7 cellular contexts compared by ENCODE assay signal in genomic region chr1:68120136-68120791, GRCh38.
DNase-seq lines count a peak whose midpoint lies in the region; ATAC-seq lines count a peak whose summit lies in the region.

No MANE protein-coding gene starts in this region.

- in situ Hi-C loops in G401 (cut with HindIII; ENCODE audit: low sequenced_read_pairs), result no loop called here

- DNase-seq in G401 (ENCODE audit: low spot score) (peak; percentile 72), NCI-H82 (lab: John Stamatoyannopoulos, UW) (peak; percentile 81), astrocyte of the hippocampus (ENCODE audit: low read depth, low spot score) (peak; percentile 90), iPS-NIHi11 (ENCODE audit: low spot score) (peak; percentile 74)
- peak; percentile 22 for DNase-seq in stimulated activated CD4-positive, alpha-beta T cell treated with anti-CD3 and anti-CD28 coated beads, Interleukin-1b, Interleukin-23, amount 100 ng/mL, for 48 hours

- ATAC-seq in GM19455 (IDR thresholded peaks at IDR 0.05; ENCODE audit: unreplicated experiment) (peak; percentile 80), HG03520 (IDR thresholded peaks at IDR 0.05; ENCODE audit: unreplicated experiment) (peak; percentile 71)

Comparison
In these comparisons a context has a peak if more than half of its experiments do, and no peak if none do; other contexts are left out.
1. Peak in every context shown above with its lines: DNase-seq and ATAC-seq.
2. DNase-seq: peak in every context shown above with its lines; median percentile 90 in astrocyte of the hippocampus; 81 in NCI-H82; 74 in iPS-NIHi11; 72 in G401; 22 in stimulated activated CD4-positive, alpha-beta T cell treated with anti-CD3 and anti-CD28 coated beads, Interleukin-1b, Interleukin-23, amount 100 ng/mL, for 48 hours.